In the genomic region with DNA sequence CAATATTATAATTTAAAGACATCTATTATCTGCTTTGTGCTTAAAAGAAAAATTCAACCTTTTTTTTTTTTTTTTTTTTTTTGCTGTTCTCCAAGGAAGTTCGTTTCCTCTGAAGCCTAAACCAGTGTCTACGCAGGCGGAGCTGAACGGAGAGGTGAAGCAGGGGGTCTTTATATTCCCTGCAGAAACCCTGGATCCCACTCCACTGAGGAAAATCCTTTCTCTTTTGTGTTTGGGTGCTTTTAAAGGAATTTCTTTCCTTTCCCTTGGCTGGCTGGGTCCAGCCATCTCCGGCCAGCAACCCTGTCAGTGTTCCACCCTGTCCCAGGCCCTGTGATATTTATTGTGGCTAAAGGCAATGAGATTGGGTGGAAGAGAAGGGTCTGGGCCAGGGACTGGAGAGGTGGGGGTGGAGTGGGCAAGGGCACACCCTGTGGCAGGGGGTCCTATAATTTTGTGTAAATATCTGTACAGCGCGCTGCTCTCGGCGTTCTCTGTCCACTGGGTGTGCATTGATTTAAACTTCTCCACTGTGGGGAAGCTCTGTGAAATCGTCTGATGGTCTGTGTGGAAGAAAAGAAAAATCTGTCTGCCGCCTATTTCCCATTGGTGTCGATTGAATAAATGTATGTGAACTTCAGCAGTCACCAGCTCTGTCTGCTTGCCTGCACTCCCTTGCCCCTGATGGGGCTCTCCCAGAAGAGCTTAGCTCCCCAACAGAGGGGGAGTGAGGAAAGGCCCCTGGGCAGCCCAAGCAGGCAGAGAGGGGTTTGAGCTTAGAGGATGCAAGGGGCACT, we compare ENCODE assay signal across 27 cellular contexts. TPM values are rescaled to one million over a fixed set of nuclear protein-coding genes. Genes with fewer than 3 reads are reported as not detected.
A peak's percentile ranks its signal among the peaks of the same experiment; 100 is the strongest.
DNase-seq lines count a peak whose midpoint lies in the region; ATAC-seq, FAIRE-seq and TF ChIP-seq lines count a peak whose summit lies in the region.
"Had no signal": no experiment of that assay in that cellular context is flagged by ENCODE, and none has a peak within 500 bp of the region (broad histone marks: within the 10 kb centered on the region; RNA-seq: fewer than 3 reads in every experiment).

No MANE protein-coding gene starts in this region.

- TF ChIP-seq POLR2A in adrenal gland (IDR thresholded peaks at IDR 0.05) (no peak), lower leg skin (IDR thresholded peaks at IDR 0.05) (no peak)

- H3K9me3 Mint-ChIP-seq in CD4-positive, alpha-beta memory T cell, result peaks cover 0 to 8% (median 0%) of the 10 kb centered on the region in 8 donors
- no peaks in the 10 kb centered on the region for H3K9me3 Mint-ChIP-seq in Calu3 (ENCODE audit: low read depth, unreplicated experiment)
- no peaks in the 10 kb centered on the region for H3K9me3 Mint-ChIP-seq in memory B cell
- H3K9me3 Mint-ChIP-seq in glutamatergic neuron (ENCODE audit: unreplicated experiment), result peaks cover 14% of the 10 kb centered on the region
- H3K9me3 Mint-ChIP-seq: neural crest cell had no signal

- no peak for TF ChIP-seq CTCF in Calu3 (IDR thresholded peaks at IDR 0.05; ENCODE audit: unreplicated experiment)
- TF ChIP-seq CTCF in adrenal gland (IDR thresholded peaks at IDR 0.05), result no peak
- TF ChIP-seq CTCF in lower leg skin (IDR thresholded peaks at IDR 0.05), result no peak
- TF ChIP-seq CTCF in glutamatergic neuron (IDR thresholded peaks at IDR 0.05; ENCODE audit: partially characterized antibody, unreplicated experiment), result no peak

- peaks cover 4 to 24% of the 10 kb centered on the region in 2 donors for H3K27me3 Mint-ChIP-seq in CD4-positive, alpha-beta memory T cell
- H3K27me3 Mint-ChIP-seq in Calu3 (ENCODE audit: unreplicated experiment) (no peaks in the 10 kb centered on the region), memory B cell (peaks cover 5% of the 10 kb centered on the region), glutamatergic neuron (ENCODE audit: unreplicated experiment) (peaks cover 23% of the 10 kb centered on the region)

- no peak for FAIRE-seq in GM19239 (lab: Jason Lieb, UNC)
- FAIRE-seq: HTR-8/SVneo had no signal

- peak overlapping the region in 1 of 7 donors; percentile 65 for H3K27ac Mint-ChIP-seq in CD4-positive, alpha-beta memory T cell
- H3K27ac Mint-ChIP-seq in Calu3 (ENCODE audit: unreplicated experiment) (no peak overlapping the region), memory B cell (peak overlapping the region; percentile 16), glutamatergic neuron (ENCODE audit: unreplicated experiment) (no peak overlapping the region)

- H3K4me1 Mint-ChIP-seq in CD4-positive, alpha-beta memory T cell, result peaks cover 17 to 30% (median 22%) of the 10 kb centered on the region in 4 donors
- H3K4me1 Mint-ChIP-seq in Calu3 (ENCODE audit: low read depth, unreplicated experiment) (peaks cover 13% of the 10 kb centered on the region), memory B cell (peaks cover 11% of the 10 kb centered on the region), glutamatergic neuron (ENCODE audit: low read depth, unreplicated experiment) (peaks cover 10% of the 10 kb centered on the region)

- peaks cover 0 to 7% of the 10 kb centered on the region in 2 donors for H3K36me3 Mint-ChIP-seq in CD4-positive, alpha-beta memory T cell
- H3K36me3 Mint-ChIP-seq in Calu3 (ENCODE audit: insufficient read depth, unreplicated experiment), result peaks cover 16% of the 10 kb centered on the region
- H3K36me3 Mint-ChIP-seq in memory B cell, result no peaks in the 10 kb centered on the region
- H3K36me3 Mint-ChIP-seq in glutamatergic neuron (ENCODE audit: unreplicated experiment), result no peaks in the 10 kb centered on the region

- peak overlapping the region in 6 of 8 donors; percentile 36 to 78 (median 64) for H3K4me3 Mint-ChIP-seq in CD4-positive, alpha-beta memory T cell
- H3K4me3 Mint-ChIP-seq in Calu3 (ENCODE audit: low read depth, unreplicated experiment), result no peak overlapping the region
- no peak overlapping the region for H3K4me3 Mint-ChIP-seq in memory B cell
- H3K4me3 Mint-ChIP-seq in glutamatergic neuron (ENCODE audit: unreplicated experiment), result no peak overlapping the region
- H3K4me3 Mint-ChIP-seq: neural crest cell had no signal

- no peak overlapping the region for H3K27ac ChIP-seq in CD4-positive, alpha-beta memory T cell (ENCODE audit: low read depth, low read length)
- peak overlapping the region in 3 of 5 donors; percentile 7 to 61 (median 19) for H3K27ac ChIP-seq in adrenal gland
- H3K27ac ChIP-seq: heart left ventricle, KMS-11, left ventricle myocardium inferior, skin epidermis, thyroid gland had no signal

- H3K27me3 ChIP-seq in CD4-positive, alpha-beta memory T cell (ENCODE audit: insufficient read depth, low read length), result peaks cover 43% of the 10 kb centered on the region
- H3K27me3 ChIP-seq in adrenal gland, result peaks cover 58% of the 10 kb centered on the region

- CTCF ChIA-PET in CD4-positive, alpha-beta memory T cell (lab: Charles Lee; ENCODE audit: partially characterized antibody), result interaction anchor here (1.9 kb wide), 1 partner anchor 8 kb away, joined by 5 read pairs; no protein-coding TSS in a partner anchor
- CTCF ChIA-PET in Calu3 (lab: Charles Lee), result interaction anchor here (0.9 kb wide), 1 partner anchor 277 kb away, joined by 3 read pairs; no protein-coding TSS in a partner anchor

- no peak for DNase-seq in CD4-positive, alpha-beta memory T cell
- DNase-seq in Calu3 (no peak), adrenal gland (no peak), memory B cell (ENCODE audit: low spot score in 2 of 2) (no peak), lower leg skin (ENCODE audit: low spot score in 2 of 2) (no peak), C1 segment of cervical spinal cord (lab: John Stamatoyannopoulos, UW) (no peak), glutamatergic neuron (no peak), GM19239 (ENCODE audit: insufficient read length, low spot score) (no peak)
- DNase-seq: activated CD4-positive, alpha-beta T cell treated with anti-CD3 and anti-CD28 coated beads, Interleukin-2, amount 50 U/mL, for 1 hour; activated CD8-positive, alpha-beta memory T cell treated with anti-CD3 and anti-CD28 coated beads, Interleukin-2, amount 50 U/mL, for 4 hours; activated effector memory CD4-positive, alpha-beta T cell treated with Interleukin-2 at 50 U/mL for 16 hours; DMS79; heart left ventricle; left ventricle myocardium inferior; NCI-H2171 treated with DMSO at 0.1 percent for 48 hours; NCI-H526; stimulated activated naive B cell treated with anti-CD40 and anti-IgM and Interleukin-4, amounts not matched to agents 10 μg/mL and 1 μg/mL and 100 μg/mL, for 72 hours; SW 1271; thyroid gland had no signal

- TSS peak; percentile 61 for BruUV-seq in Calu3 (replicated peaks; lab: Mats Ljungman, UMichigan)

- peaks cover 25% of the 10 kb centered on the region for H3K4me1 ChIP-seq in CD4-positive, alpha-beta memory T cell (ENCODE audit: insufficient read depth, low read length)
- no peaks in the 10 kb centered on the region for H3K4me1 ChIP-seq in adrenal gland (replicated peaks in 1 of 2)

- H3K36me3 ChIP-seq in CD4-positive, alpha-beta memory T cell (ENCODE audit: insufficient read depth, low read length), result no peaks in the 10 kb centered on the region
- no peaks in the 10 kb centered on the region for H3K36me3 ChIP-seq in adrenal gland (replicated peaks in 1 of 2)
- H3K36me3 ChIP-seq: heart left ventricle, left ventricle myocardium inferior, thyroid gland had no signal

- WGBS in adrenal gland, 4 donors, result 64 to 74% (median 66%) methylated on average over 12 of the region's 12 CpGs
- WGBS in lower leg skin, 2 donors, result 77 to 80% methylated on average over 12 of the region's 12 CpGs

- ATAC-seq in memory B cell (ENCODE audit: low read depth), result no peak
- ATAC-seq: heart left ventricle; Right ventricle myocardium inferior; stimulated activated naive B cell treated with anti-CD40 and anti-IgM and Interleukin-4, amounts not matched to agents 10 μg/mL and 1 μg/mL and 100 μg/mL, for 72 hours had no signal

- intact Hi-C loops in CD4-positive, alpha-beta memory T cell (cut with micrococcal nuclease), result no loop called here
- intact Hi-C loops in Calu3 (cut with micrococcal nuclease; ENCODE audit: unreplicated experiment) (no loop called here), adrenal gland (cut with DNase I) (no loop called here), lower leg skin (cut with DNase I; ENCODE audit: low total_unique reads) (no loop called here)

- H3K9me3 ChIP-seq in CD4-positive, alpha-beta memory T cell (ENCODE audit: control insufficient read depth in 1 of 2, low read length in 2 of 2), result no peaks in the 10 kb centered on the region
- H3K9me3 ChIP-seq in adrenal gland (replicated peaks in 1 of 3), result no peaks in the 10 kb centered on the region
- H3K9me3 ChIP-seq: heart left ventricle, left ventricle myocardium inferior, thyroid gland had no signal

- POLR2A ChIA-PET in CD4-positive, alpha-beta memory T cell (lab: Charles Lee; ENCODE audit: partially characterized antibody), result no interaction called here

- H3K4me3 ChIP-seq in CD4-positive, alpha-beta memory T cell (ENCODE audit: low read length in 2 of 2), result no peak overlapping the region
- H3K4me3 ChIP-seq in adrenal gland, result peak overlapping the region in 1 of 4 donors; percentile 74
- H3K4me3 ChIP-seq in lower leg skin (ENCODE audit: low read depth, poor library complexity, severe bottlenecking), result no peak overlapping the region
- H3K4me3 ChIP-seq: skin epidermis, thyroid gland had no signal

RNA-seq across cellular contexts. Expression of gene FOXD2, which starts 2.4 kb away (rescaled TPM):
- under 1 TPM; 0.64 to 0.73 TPM for total RNA-seq in CD4-positive, alpha-beta memory T cell
- polyA plus RNA-seq in CD4-positive, alpha-beta memory T cell, result under 1 TPM; 0.07 to 0.11 TPM
- total RNA-seq in Calu3 (2022) (0.68 and 0.78 TPM in 2 replicates), adrenal gland (1 to 10 TPM in 5 of 8 donors, under 1 TPM in 3; 0.53 to 3.3 (median 1.3) TPM), lower leg skin (under 1 TPM in 3 of 4 donors, not detected in 1; 0.13 to 0.56 (median 0.45) TPM), glutamatergic neuron (ENCODE audit: unreplicated experiment) (not detected)
- polyA plus RNA-seq in adrenal gland, result under 1 TPM; 0.31 to 0.40 (median 0.32) TPM
- total RNA-seq: left ventricle myocardium inferior had no signal

RNA-seq across cellular contexts. Expression of gene FOXE3, which starts 24.2 kb away (rescaled TPM):
- not detected for total RNA-seq in CD4-positive, alpha-beta memory T cell
- polyA plus RNA-seq in CD4-positive, alpha-beta memory T cell, result not detected
- total RNA-seq in Calu3 (2022) (not detected in 2 replicates), adrenal gland (not detected), lower leg skin (not detected), glutamatergic neuron (ENCODE audit: unreplicated experiment) (not detected)
- under 1 TPM in 1 of 3 donors, not detected in 2; 0.07 TPM for polyA plus RNA-seq in adrenal gland
- total RNA-seq: cardiac septum, dermis microvascular lymphatic vessel endothelial cell, heart left ventricle, left ventricle myocardium inferior, mononuclear cell, Right ventricle myocardium inferior, thyroid gland had no signal
- polyA plus RNA-seq: heart left ventricle had no signal

Comparison
In these comparisons a context has a peak if more than half of its experiments do, and no peak if none do; other contexts are left out.
1. H3K4me3 Mint-ChIP-seq: peak in CD4-positive, alpha-beta memory T cell (6 of 8); none in Calu3 (single experiment), memory B cell (single experiment) and glutamatergic neuron (single experiment).